9 cellular contexts compared by ENCODE assay signal in the genomic region with DNA sequence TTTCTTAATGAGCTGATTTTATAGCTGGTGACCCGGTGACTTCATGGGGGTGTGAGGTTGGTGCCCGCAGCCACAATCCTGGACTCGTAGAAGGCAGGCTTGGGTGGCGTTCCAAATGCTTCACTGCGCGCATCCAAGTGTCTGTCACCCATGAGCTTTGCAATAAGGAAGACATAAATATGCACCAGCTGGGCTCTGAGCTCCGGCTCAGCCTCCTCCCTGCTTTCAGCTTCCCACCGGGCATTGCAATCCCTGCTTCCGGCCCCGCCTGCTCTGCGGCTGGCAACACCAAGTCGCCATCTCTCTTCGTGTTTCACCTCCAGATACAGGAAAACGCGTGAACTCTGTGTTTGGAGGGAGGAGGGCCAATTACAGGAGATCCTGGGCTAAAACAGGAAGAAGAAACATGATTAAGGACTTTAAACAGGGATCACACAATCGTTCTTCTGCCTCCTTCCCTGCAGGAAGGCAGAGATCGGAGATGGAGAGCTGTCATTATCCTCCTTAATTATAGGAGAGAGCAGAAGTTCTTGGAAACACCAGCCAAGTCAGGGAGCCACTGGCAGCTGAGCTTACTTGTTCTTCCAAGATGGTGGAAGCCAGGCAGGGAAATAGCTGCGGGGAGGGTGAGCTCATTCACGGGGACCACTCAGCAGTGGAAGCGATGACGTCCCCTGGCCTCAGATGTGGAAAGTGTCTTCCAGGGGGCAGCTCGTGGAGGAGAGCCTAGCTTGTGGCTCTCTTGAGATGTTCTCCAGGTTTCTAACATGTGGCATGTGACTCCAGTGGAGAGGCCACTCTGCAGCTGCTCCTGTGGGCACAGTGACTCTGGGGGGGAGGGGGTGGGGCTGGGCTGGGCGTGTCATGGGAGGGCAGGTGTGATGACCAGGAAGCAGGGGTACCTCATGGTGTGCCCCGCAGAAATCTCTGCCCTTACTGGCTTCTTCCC.
DNase-seq lines count a peak whose midpoint lies in the region; ATAC-seq and TF ChIP-seq lines count a peak whose summit lies in the region.
"Had no signal": no experiment of that assay in that cellular context is flagged by ENCODE, and none has a peak within 500 bp of the region (broad histone marks: within the 10 kb centered on the region; RNA-seq: fewer than 3 reads in every experiment).

No MANE protein-coding gene starts in this region.

- TF ChIP-seq CTCF in BE2C (IDR thresholded peaks at IDR 0.05; ENCODE audit: low read depth, low read length) = no peak
- TF ChIP-seq CTCF in right atrium auricular region (IDR thresholded peaks at IDR 0.05) = no peak

- H3K27me3 ChIP-seq in BE2C = no peaks in the 10 kb centered on the region
- H3K27me3 ChIP-seq in right atrium auricular region = no peaks in the 10 kb centered on the region

- CTCF ChIA-PET in HEK293T (lab: Yijun Ruan, JAX) = interaction anchor here (0.7 to 1.0 kb wide), 2 partner anchors 79 to 194 kb away, joined by 3 to 4 read pairs; no protein-coding TSS in a partner anchor

- DNase-seq in BE2C = no peak
- DNase-seq in NCI-H510A (lab: John Stamatoyannopoulos, UW) = peak; percentile 54
- DNase-seq in right atrium auricular region (ENCODE audit: low spot score) = peak; percentile 66
- DNase-seq in mucosa of gallbladder (ENCODE audit: low spot score) = no peak
- no peak for DNase-seq in HEK293T (ENCODE audit: extremely low spot score)
- DNase-seq in activated gamma-delta T cell (lab: John Stamatoyannopoulos, UW) = no peak
- no peak for DNase-seq in DMS 273 treated with DMSO at 0.1 percent for 48 hours (lab: John Stamatoyannopoulos, UW)
- DNase-seq: activated effector memory CD4-positive, alpha-beta T cell treated with Interleukin-2 at 50 U/mL for 16 hours had no signal

- POLR2A ChIA-PET in HEK293T (lab: Yijun Ruan, JAX) = interaction anchor here (0.6 kb wide), 1 partner anchor 11 kb away, joined by 3 read pairs; no protein-coding TSS in a partner anchor

- H3K36me3 ChIP-seq in BE2C (no peaks in the 10 kb centered on the region), right atrium auricular region (no peaks in the 10 kb centered on the region)

- no peaks in the 10 kb centered on the region for H3K9me3 ChIP-seq in BE2C
- H3K9me3 ChIP-seq in right atrium auricular region = no peaks in the 10 kb centered on the region

- peak overlapping the region; percentile 78 to 88 for H3K27ac ChIP-seq in right atrium auricular region

- ATAC-seq in GM21723 (IDR thresholded peaks at IDR 0.05; ENCODE audit: unreplicated experiment) = peak; percentile 40

- H3K4me3 ChIP-seq in BE2C (ENCODE audit: low read depth, low read length) (peak overlapping the region; percentile 23; the same call in 1 of the 2 replicates), right atrium auricular region (peak overlapping the region in 1 of 2 donors; percentile 25)

- H3K4me1 ChIP-seq in BE2C = peaks cover 4% of the 10 kb centered on the region
- H3K4me1 ChIP-seq in right atrium auricular region = peaks cover 0 to 31% of the 10 kb centered on the region in 2 donors

TF ChIP-seq in HEK293T, 16 proteins besides CTCF, POLR2A, EP300 and RAD21:
- no peak for TF ChIP-seq ARNT (IDR thresholded peaks at IDR 0.05)
- no peak for TF ChIP-seq FOXM1 (IDR thresholded peaks at IDR 0.05; ENCODE audit: borderline replicate concordance)
- TF ChIP-seq BHLHE40 (IDR thresholded peaks at IDR 0.05; ENCODE audit: borderline replicate concordance) = no peak
- TF ChIP-seq ELF4 (IDR thresholded peaks at IDR 0.05) = no peak
- TF ChIP-seq LEF1 (IDR thresholded peaks at IDR 0.05; ENCODE audit: borderline replicate concordance) = no peak

Comparison
In these comparisons a context has a peak if more than half of its experiments do, and no peak if none do; other contexts are left out.
1. DNase-seq: peak in NCI-H510A (single experiment) and right atrium auricular region (single experiment); none in BE2C (single experiment), mucosa of gallbladder (single experiment), HEK293T (single experiment), activated gamma-delta T cell (single experiment) and DMS 273 treated with DMSO at 0.1 percent for 48 hours (single experiment).